In the genomic region with DNA sequence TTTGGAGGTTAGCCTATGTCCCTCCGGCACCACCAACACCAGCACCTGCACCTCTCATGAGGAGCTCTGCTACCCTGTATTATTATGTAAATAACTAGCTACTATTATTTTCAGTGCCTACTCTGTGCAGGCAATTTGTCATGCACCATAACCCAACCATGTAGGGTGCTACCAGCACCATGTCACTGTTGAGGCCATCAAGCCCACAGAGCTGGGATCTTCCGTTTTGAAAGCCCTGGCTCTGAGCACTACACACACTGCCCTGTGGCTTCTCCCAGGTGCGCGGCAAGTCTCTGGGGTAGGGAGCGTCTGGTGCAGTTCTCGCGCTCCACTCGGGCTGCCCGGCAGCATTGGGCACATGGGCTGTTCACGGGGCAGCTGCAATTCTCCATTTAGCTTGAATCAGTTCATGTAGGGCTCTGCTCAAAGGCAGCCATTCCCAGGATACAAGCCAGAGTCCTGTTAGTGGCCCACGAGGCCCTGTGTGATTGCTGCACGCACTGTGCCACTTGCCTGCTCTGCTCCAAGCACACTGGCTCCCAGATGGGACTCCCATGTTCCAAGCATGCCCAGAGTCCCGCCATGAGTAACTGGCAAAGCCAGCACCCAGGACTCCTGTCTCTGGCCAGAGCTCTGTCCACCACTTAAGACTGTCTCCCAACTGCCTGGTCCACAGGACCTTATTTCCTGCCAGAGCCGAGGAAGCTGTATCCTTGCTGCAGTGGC, we compare ENCODE assay signal across 20 cellular contexts.
"Had no signal": no experiment of that assay in that cellular context is flagged by ENCODE, and none has a peak within 500 bp of the region (broad histone marks: within the 10 kb centered on the region; RNA-seq: fewer than 3 reads in every experiment).

No MANE protein-coding gene starts in this region.

- H3K9me3 Mint-ChIP-seq: activated naive CD4-positive, alpha-beta T cell treated with anti-CD3 and anti-CD28 coated beads, Interleukin-2, amount 50 U/mL, for 72 hours; memory B cell; stimulated activated naive CD8-positive, alpha-beta T cell treated with anti-CD3 and anti-CD28 coated beads, Interleukin-15, amount 100 ng/mL, for 72 hours; T-helper 2 cell treated with Interferon-gamma antibody and Interleukin-4, amounts not matched to agents 5 μg/mL and 100 μg/mL, for 36 hours had no signal

- H3K36me3 Mint-ChIP-seq: activated naive CD4-positive, alpha-beta T cell treated with anti-CD3 and anti-CD28 coated beads, Interleukin-2, amount 50 U/mL, for 72 hours; memory B cell had no signal

- ATAC-seq: activated naive CD4-positive, alpha-beta T cell treated with anti-CD3 and anti-CD28 coated beads, Interleukin-2, amount 50 U/mL, for 72 hours; esophagus mucosa; left cardiac atrium had no signal

- H3K9me3 ChIP-seq: ascending aorta, gastrocnemius medialis, tibial artery had no signal

- H3K27ac ChIP-seq: ascending aorta, gastrocnemius medialis, tibial artery, WERI-Rb-1 had no signal

- H3K36me3 ChIP-seq: ascending aorta, gastrocnemius medialis, tibial artery, WERI-Rb-1 had no signal

- H3K4me1 Mint-ChIP-seq: memory B cell; stimulated activated naive CD8-positive, alpha-beta T cell treated with anti-CD3 and anti-CD28 coated beads, Interleukin-15, amount 100 ng/mL, for 72 hours had no signal

- H3K27me3 ChIP-seq: ascending aorta, gastrocnemius medialis, tibial artery had no signal

- H3K27ac Mint-ChIP-seq: activated naive CD4-positive, alpha-beta T cell treated with anti-CD3 and anti-CD28 coated beads, Interleukin-2, amount 50 U/mL, for 72 hours; memory B cell; progenitor cell of endocrine pancreas; T-helper 2 cell treated with Interferon-gamma antibody and Interleukin-4, amounts not matched to agents 5 μg/mL and 100 μg/mL, for 36 hours had no signal

- H3K27me3 Mint-ChIP-seq: stimulated activated naive CD8-positive, alpha-beta T cell treated with anti-CD3 and anti-CD28 coated beads, Interleukin-15, amount 100 ng/mL, for 72 hours had no signal

- H3K4me3 Mint-ChIP-seq: memory B cell; stimulated activated naive CD8-positive, alpha-beta T cell treated with anti-CD3 and anti-CD28 coated beads, Interleukin-15, amount 100 ng/mL, for 72 hours; T-helper 2 cell treated with Interferon-gamma antibody and Interleukin-4, amounts not matched to agents 5 μg/mL and 100 μg/mL, for 36 hours had no signal

- DNase-seq: activated CD4-positive, alpha-beta T cell treated with anti-CD3 and anti-CD28 coated beads for 1 hour; activated T-cell treated with anti-CD3 and anti-CD28 coated beads, Interleukin-2, amount 50 U/mL, for 1 hour; central memory CD4-positive, alpha-beta T cell; dermis blood vessel endothelial cell; effector memory CD4-positive, alpha-beta T cell; gastrocnemius medialis; hypothalamus; left cardiac atrium; stimulated activated CD4-positive, alpha-beta T cell treated with anti-CD3 and anti-CD28 coated beads, Interleukin-4, amount 100 ng/mL, for 24 hours; stimulated activated naive CD8-positive, alpha-beta T cell treated with anti-CD3 and anti-CD28 coated beads, Interleukin-15, amount 100 ng/mL, for 72 hours; tibial artery had no signal

- FAIRE-seq: endothelial cell of umbilical vein, TTC549 had no signal

- H3K4me3 ChIP-seq: ascending aorta, gastrocnemius medialis, tibial artery had no signal
